In genomic region chr5:2460098-2460497, GRCh38 we compare ENCODE assay signal across 21 cellular contexts.
DNase-seq lines count a peak whose midpoint lies in the region; ATAC-seq and TF ChIP-seq lines count a peak whose summit lies in the region.
"Had no signal": no experiment of that assay in that cellular context is flagged by ENCODE, and none has a peak within 500 bp of the region (broad histone marks: within the 10 kb centered on the region; RNA-seq: fewer than 3 reads in every experiment).

No MANE protein-coding gene starts in this region.

- no peak for DNase-seq in activated naive CD8-positive, alpha-beta T cell treated with anti-CD3 and anti-CD28 coated beads, Interleukin-2, amount 50 U/mL, for 24 hours
- no peak for DNase-seq in activated naive CD8-positive, alpha-beta T cell treated with anti-CD3 and anti-CD28 coated beads for 36 hours
- DNase-seq in naive thymus-derived CD4-positive, alpha-beta T cell: no peak
- DNase-seq in upper lobe of right lung (no peak), body of pancreas (no peak), DMS79 (lab: John Stamatoyannopoulos, UW) (no peak)
- DNase-seq: Caco-2; CD4-positive, CD25-positive, alpha-beta regulatory T cell; CD8-positive, alpha-beta T cell; DMS153; EL; GDM1; H9; HFFc6 had no signal

- H3K27ac Mint-ChIP-seq in activated naive CD8-positive, alpha-beta T cell treated with anti-CD3 and anti-CD28 coated beads, Interleukin-2, amount 50 U/mL, for 24 hours: no peak overlapping the region
- no peak overlapping the region for H3K27ac Mint-ChIP-seq in activated naive CD8-positive, alpha-beta T cell treated with anti-CD3 and anti-CD28 coated beads for 36 hours
- H3K27ac Mint-ChIP-seq in naive thymus-derived CD4-positive, alpha-beta T cell: no peak overlapping the region
- H3K27ac Mint-ChIP-seq: B cell; CD8-positive, alpha-beta T cell; GM23338; H9; HFFc6 had no signal

- no peaks in the 10 kb centered on the region for H3K36me3 Mint-ChIP-seq in activated naive CD8-positive, alpha-beta T cell treated with anti-CD3 and anti-CD28 coated beads, Interleukin-2, amount 50 U/mL, for 24 hours (ENCODE audit: low read depth)
- H3K36me3 Mint-ChIP-seq in activated naive CD8-positive, alpha-beta T cell treated with anti-CD3 and anti-CD28 coated beads for 36 hours: no peaks in the 10 kb centered on the region
- H3K36me3 Mint-ChIP-seq in naive thymus-derived CD4-positive, alpha-beta T cell: no peaks in the 10 kb centered on the region
- H3K36me3 Mint-ChIP-seq: CD4-positive, CD25-positive, alpha-beta regulatory T cell; CD8-positive, alpha-beta T cell had no signal

- CTCF ChIA-PET in naive thymus-derived CD4-positive, alpha-beta T cell (lab: Charles Lee): no interaction called here

- ATAC-seq in activated naive CD8-positive, alpha-beta T cell treated with anti-CD3 and anti-CD28 coated beads, Interleukin-2, amount 50 U/mL, for 24 hours: peak; percentile 15
- peak; percentile 30 for ATAC-seq in naive thymus-derived CD4-positive, alpha-beta T cell
- ATAC-seq in upper lobe of right lung (peak; percentile 20), body of pancreas (no peak)
- ATAC-seq: CD8-positive, alpha-beta T cell; GM12878; GM23338; HCT116 had no signal

- no peak overlapping the region for H3K27ac ChIP-seq in naive thymus-derived CD4-positive, alpha-beta T cell (ENCODE audit: low read depth, low read length)
- no peak overlapping the region for H3K27ac ChIP-seq in upper lobe of right lung
- H3K27ac ChIP-seq in body of pancreas: no peak overlapping the region
- H3K27ac ChIP-seq: 22Rv1, BLaER1, C4-2B had no signal

- H3K9me3 ChIP-seq in naive thymus-derived CD4-positive, alpha-beta T cell (ENCODE audit: control insufficient read depth in 2 of 3, low read length in 3 of 3): no peaks in the 10 kb centered on the region
- H3K9me3 ChIP-seq in upper lobe of right lung (no peaks in the 10 kb centered on the region), body of pancreas (no peaks in the 10 kb centered on the region)
- H3K9me3 ChIP-seq: BLaER1, Caco-2 had no signal

- WGBS in body of pancreas, 2 donors: 27 to 65% methylated on average over 3 of the region's 3 CpGs

- no peaks in the 10 kb centered on the region for H3K36me3 ChIP-seq in naive thymus-derived CD4-positive, alpha-beta T cell (ENCODE audit: control insufficient read depth in 2 of 3, insufficient read depth in 3 of 3, low read length in 3 of 3)
- H3K36me3 ChIP-seq in upper lobe of right lung (no peaks in the 10 kb centered on the region), body of pancreas (replicated peaks in 1 of 2; ENCODE audit: insufficient read depth in 1 of 2, low read depth in 2 of 2) (no peaks in the 10 kb centered on the region)
- H3K36me3 ChIP-seq: BLaER1 had no signal

- POLR2A ChIA-PET in naive thymus-derived CD4-positive, alpha-beta T cell (lab: Charles Lee): no interaction called here

- H3K4me1 ChIP-seq in naive thymus-derived CD4-positive, alpha-beta T cell (ENCODE audit: control insufficient read depth in 2 of 2, insufficient read depth in 2 of 2, low read length in 2 of 2): no peaks in the 10 kb centered on the region
- H3K4me1 ChIP-seq in upper lobe of right lung (no peaks in the 10 kb centered on the region), body of pancreas (no peaks in the 10 kb centered on the region)
- H3K4me1 ChIP-seq: Caco-2 had no signal

- H3K9me3 Mint-ChIP-seq in activated naive CD8-positive, alpha-beta T cell treated with anti-CD3 and anti-CD28 coated beads, Interleukin-2, amount 50 U/mL, for 24 hours: peaks cover 4% of the 10 kb centered on the region
- H3K9me3 Mint-ChIP-seq in activated naive CD8-positive, alpha-beta T cell treated with anti-CD3 and anti-CD28 coated beads for 36 hours: no peaks in the 10 kb centered on the region
- peaks cover 0 to 9% (median 2%) of the 10 kb centered on the region in 11 donors for H3K9me3 Mint-ChIP-seq in naive thymus-derived CD4-positive, alpha-beta T cell
- H3K9me3 Mint-ChIP-seq: CD8-positive, alpha-beta T cell; GM23338; H9 had no signal

- intact Hi-C loops in naive thymus-derived CD4-positive, alpha-beta T cell (cut with micrococcal nuclease): no loop called here
- intact Hi-C loops in upper lobe of right lung (cut with DNase I) (no loop called here), body of pancreas (cut with DNase I) (no loop called here)

- no peaks in the 10 kb centered on the region for H3K27me3 ChIP-seq in naive thymus-derived CD4-positive, alpha-beta T cell (ENCODE audit: control insufficient read depth in 2 of 2, insufficient read depth in 2 of 2, low read length in 2 of 2)
- H3K27me3 ChIP-seq in upper lobe of right lung (no peaks in the 10 kb centered on the region), body of pancreas (no peaks in the 10 kb centered on the region)
- H3K27me3 ChIP-seq: BLaER1 had no signal

- no peak for TF ChIP-seq CTCF in upper lobe of right lung (IDR thresholded peaks at IDR 0.05)
- no peak for TF ChIP-seq CTCF in body of pancreas (IDR thresholded peaks at IDR 0.05)

- no peak overlapping the region for H3K4me3 ChIP-seq in naive thymus-derived CD4-positive, alpha-beta T cell (ENCODE audit: low read length)
- H3K4me3 ChIP-seq in upper lobe of right lung (no peak overlapping the region), body of pancreas (no peak overlapping the region)
- H3K4me3 ChIP-seq: BLaER1, GM12878, GM23338 had no signal

- no peak overlapping the region for H3K4me3 Mint-ChIP-seq in activated naive CD8-positive, alpha-beta T cell treated with anti-CD3 and anti-CD28 coated beads, Interleukin-2, amount 50 U/mL, for 24 hours
- no peak overlapping the region for H3K4me3 Mint-ChIP-seq in activated naive CD8-positive, alpha-beta T cell treated with anti-CD3 and anti-CD28 coated beads for 36 hours
- no peak overlapping the region for H3K4me3 Mint-ChIP-seq in naive thymus-derived CD4-positive, alpha-beta T cell
- H3K4me3 Mint-ChIP-seq: B cell; CD4-positive, CD25-positive, alpha-beta regulatory T cell; CD8-positive, alpha-beta T cell; GM23338; H9; HFFc6 had no signal

- TF ChIP-seq POLR2A in body of pancreas (IDR thresholded peaks at IDR 0.05): no peak

- H3K4me1 Mint-ChIP-seq in activated naive CD8-positive, alpha-beta T cell treated with anti-CD3 and anti-CD28 coated beads, Interleukin-2, amount 50 U/mL, for 24 hours: no peaks in the 10 kb centered on the region
- H3K4me1 Mint-ChIP-seq in activated naive CD8-positive, alpha-beta T cell treated with anti-CD3 and anti-CD28 coated beads for 36 hours: no peaks in the 10 kb centered on the region
- H3K4me1 Mint-ChIP-seq in naive thymus-derived CD4-positive, alpha-beta T cell: no peaks in the 10 kb centered on the region
- H3K4me1 Mint-ChIP-seq: B cell; CD4-positive, CD25-positive, alpha-beta regulatory T cell had no signal

- no peaks in the 10 kb centered on the region for H3K27me3 Mint-ChIP-seq in activated naive CD8-positive, alpha-beta T cell treated with anti-CD3 and anti-CD28 coated beads, Interleukin-2, amount 50 U/mL, for 24 hours
- no peaks in the 10 kb centered on the region for H3K27me3 Mint-ChIP-seq in activated naive CD8-positive, alpha-beta T cell treated with anti-CD3 and anti-CD28 coated beads for 36 hours
- peaks cover 0 to 24% (median 0%) of the 10 kb centered on the region in 5 donors for H3K27me3 Mint-ChIP-seq in naive thymus-derived CD4-positive, alpha-beta T cell
- H3K27me3 Mint-ChIP-seq: B cell; CD4-positive, CD25-positive, alpha-beta regulatory T cell had no signal
